Comparison of ENCODE assay signal across 9 cellular contexts in genomic region chr20:32582659-32583580, GRCh38.
A peak's percentile ranks its signal among the peaks of the same experiment; 100 is the strongest.
DNase-seq lines count a peak whose midpoint lies in the region; ATAC-seq lines count a peak whose summit lies in the region.
"Had no signal": no experiment of that assay in that cellular context is flagged by ENCODE, and none has a peak within 500 bp of the region (broad histone marks: within the 10 kb centered on the region; RNA-seq: fewer than 3 reads in every experiment).

No MANE protein-coding gene starts in this region.

- peak overlapping the region; percentile 70 for H3K9ac ChIP-seq in ES-I3 (ENCODE audit: low read depth, low read length)

- no peaks in the 10 kb centered on the region for H3K36me3 ChIP-seq in ES-I3 (ENCODE audit: insufficient read depth, low read length)
- H3K36me3 ChIP-seq: neutrophil had no signal

- H3K27ac ChIP-seq in angular gyrus (ENCODE audit: low read depth, low read length): peak overlapping the region; percentile 78
- H3K27ac ChIP-seq: neutrophil had no signal

- H3K9me3 ChIP-seq in ES-I3 (ENCODE audit: control insufficient read depth, insufficient read depth, low read length): no peaks in the 10 kb centered on the region
- H3K9me3 ChIP-seq: neutrophil had no signal

- DNase-seq in NCI-H526 (lab: John Stamatoyannopoulos, UW) (peak; percentile 15 to 81), iPS-NIHi11 (ENCODE audit: low spot score) (peak; percentile 71), COR-L47 (lab: John Stamatoyannopoulos, UW) (no peak)
- DNase-seq in stimulated activated naive CD4-positive, alpha-beta T cell treated with Interleukin-2 at 50 U/mL for 16 hours (lab: John Stamatoyannopoulos, UW): peak; percentile 27

- no peak for ATAC-seq in HG02798 (IDR thresholded peaks at IDR 0.05; ENCODE audit: poor library complexity, unreplicated experiment)
- no peak for ATAC-seq in HG03378 (IDR thresholded peaks at IDR 0.05; ENCODE audit: unreplicated experiment)

- H3K4me1 ChIP-seq in ES-I3 (ENCODE audit: insufficient read depth, low read length): peaks cover 21% of the 10 kb centered on the region
